1 cellular context compared by ENCODE assay signal in genomic region chr17:61366076-61366714, GRCh38.
TF ChIP-seq lines count a peak whose summit lies in the region.

No MANE protein-coding gene starts in this region.

TF ChIP-seq in HepG2, 621 proteins besides CTCF, POLR2A, EP300 and RAD21 (continued from another document and continues in another):
- TF ChIP-seq, protein P1, sequence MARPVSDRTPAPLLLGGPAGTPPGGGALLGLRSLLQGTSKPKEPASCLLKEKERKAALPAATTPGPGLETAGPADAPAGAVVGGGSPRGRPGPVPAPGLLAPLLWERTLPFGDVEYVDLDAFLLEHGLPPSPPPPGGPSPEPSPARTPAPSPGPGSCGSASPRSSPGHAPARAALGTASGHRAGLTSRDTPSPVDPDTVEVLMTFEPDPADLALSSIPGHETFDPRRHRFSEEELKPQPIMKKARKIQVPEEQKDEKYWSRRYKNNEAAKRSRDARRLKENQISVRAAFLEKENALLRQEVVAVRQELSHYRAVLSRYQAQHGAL (CRISPR knock-in tag; IDR thresholded peaks at IDR 0.05; ENCODE audit: not compliant biosample characterization) = no peak
- TF ChIP-seq ARID2 (CRISPR knock-in tag; IDR thresholded peaks at IDR 0.05; ENCODE audit: borderline replicate concordance) = no peak
- no peak for TF ChIP-seq SATB2 (CRISPR knock-in tag; IDR thresholded peaks at IDR 0.05)
- TF ChIP-seq SIN3B (IDR thresholded peaks at IDR 0.05; ENCODE audit: low read length) = no peak
- TF ChIP-seq ZC3H4 (CRISPR knock-in tag; IDR thresholded peaks at IDR 0.05; ENCODE audit: borderline replicate concordance) = no peak
- no peak for TF ChIP-seq ZMYM3 (CRISPR knock-in tag; IDR thresholded peaks at IDR 0.05)
- TF ChIP-seq RORA (CRISPR knock-in tag; IDR thresholded peaks at IDR 0.05) = no peak
- TF ChIP-seq ZNF670 (CRISPR knock-in tag; IDR thresholded peaks at IDR 0.05; ENCODE audit: borderline replicate concordance) = no peak
- no peak for TF ChIP-seq ZNF432 (CRISPR knock-in tag; IDR thresholded peaks at IDR 0.05; ENCODE audit: borderline replicate concordance)
- TF ChIP-seq ZNF569 (CRISPR knock-in tag; IDR thresholded peaks at IDR 0.05; ENCODE audit: borderline replicate concordance) = no peak
- TF ChIP-seq MEIS2 (CRISPR knock-in tag; IDR thresholded peaks at IDR 0.05) = no peak
- TF ChIP-seq ZNF7 (CRISPR knock-in tag; IDR thresholded peaks at IDR 0.05) = no peak
- peak; percentile 8; the same call in 1 of the 2 replicates for TF ChIP-seq ZNF780A (CRISPR knock-in tag; IDR thresholded peaks at IDR 0.05)
- no peak for TF ChIP-seq MXD3 (CRISPR knock-in tag; IDR thresholded peaks at IDR 0.05)
- no peak for TF ChIP-seq ZNF550 (CRISPR knock-in tag; IDR thresholded peaks at IDR 0.05; ENCODE audit: borderline replicate concordance)
- TF ChIP-seq ZNF724P (CRISPR knock-in tag; IDR thresholded peaks at IDR 0.05; ENCODE audit: borderline replicate concordance) = no peak
- TF ChIP-seq GTF3A (CRISPR knock-in tag; conservative IDR thresholded peaks at IDR 0.05) = no peak
- no peak for TF ChIP-seq HNRNPK (IDR thresholded peaks at IDR 0.05; ENCODE audit: low read depth, low read length, poor library complexity, severe bottlenecking)
- no peak for TF ChIP-seq KDM5B (CRISPR knock-in tag; IDR thresholded peaks at IDR 0.05; ENCODE audit: borderline replicate concordance)
- TF ChIP-seq ZNF430 (CRISPR knock-in tag; IDR thresholded peaks at IDR 0.05) = no peak
- TF ChIP-seq MEF2D (CRISPR knock-in tag; IDR thresholded peaks at IDR 0.05) = no peak
- peak; percentile 14 for TF ChIP-seq U2AF1 (optimal IDR thresholded peaks at IDR 0.05; ENCODE audit: low read depth, low read length)
- no peak for TF ChIP-seq JDP2 (CRISPR knock-in tag; IDR thresholded peaks at IDR 0.05; ENCODE audit: borderline replicate concordance)
- TF ChIP-seq, protein P2, sequence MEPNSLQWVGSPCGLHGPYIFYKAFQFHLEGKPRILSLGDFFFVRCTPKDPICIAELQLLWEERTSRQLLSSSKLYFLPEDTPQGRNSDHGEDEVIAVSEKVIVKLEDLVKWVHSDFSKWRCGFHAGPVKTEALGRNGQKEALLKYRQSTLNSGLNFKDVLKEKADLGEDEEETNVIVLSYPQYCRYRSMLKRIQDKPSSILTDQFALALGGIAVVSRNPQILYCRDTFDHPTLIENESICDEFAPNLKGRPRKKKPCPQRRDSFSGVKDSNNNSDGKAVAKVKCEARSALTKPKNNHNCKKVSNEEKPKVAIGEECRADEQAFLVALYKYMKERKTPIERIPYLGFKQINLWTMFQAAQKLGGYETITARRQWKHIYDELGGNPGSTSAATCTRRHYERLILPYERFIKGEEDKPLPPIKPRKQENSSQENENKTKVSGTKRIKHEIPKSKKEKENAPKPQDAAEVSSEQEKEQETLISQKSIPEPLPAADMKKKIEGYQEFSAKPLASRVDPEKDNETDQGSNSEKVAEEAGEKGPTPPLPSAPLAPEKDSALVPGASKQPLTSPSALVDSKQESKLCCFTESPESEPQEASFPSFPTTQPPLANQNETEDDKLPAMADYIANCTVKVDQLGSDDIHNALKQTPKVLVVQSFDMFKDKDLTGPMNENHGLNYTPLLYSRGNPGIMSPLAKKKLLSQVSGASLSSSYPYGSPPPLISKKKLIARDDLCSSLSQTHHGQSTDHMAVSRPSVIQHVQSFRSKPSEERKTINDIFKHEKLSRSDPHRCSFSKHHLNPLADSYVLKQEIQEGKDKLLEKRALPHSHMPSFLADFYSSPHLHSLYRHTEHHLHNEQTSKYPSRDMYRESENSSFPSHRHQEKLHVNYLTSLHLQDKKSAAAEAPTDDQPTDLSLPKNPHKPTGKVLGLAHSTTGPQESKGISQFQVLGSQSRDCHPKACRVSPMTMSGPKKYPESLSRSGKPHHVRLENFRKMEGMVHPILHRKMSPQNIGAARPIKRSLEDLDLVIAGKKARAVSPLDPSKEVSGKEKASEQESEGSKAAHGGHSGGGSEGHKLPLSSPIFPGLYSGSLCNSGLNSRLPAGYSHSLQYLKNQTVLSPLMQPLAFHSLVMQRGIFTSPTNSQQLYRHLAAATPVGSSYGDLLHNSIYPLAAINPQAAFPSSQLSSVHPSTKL (CRISPR knock-in tag; IDR thresholded peaks at IDR 0.05) = no peak
- TF ChIP-seq, protein P3, sequence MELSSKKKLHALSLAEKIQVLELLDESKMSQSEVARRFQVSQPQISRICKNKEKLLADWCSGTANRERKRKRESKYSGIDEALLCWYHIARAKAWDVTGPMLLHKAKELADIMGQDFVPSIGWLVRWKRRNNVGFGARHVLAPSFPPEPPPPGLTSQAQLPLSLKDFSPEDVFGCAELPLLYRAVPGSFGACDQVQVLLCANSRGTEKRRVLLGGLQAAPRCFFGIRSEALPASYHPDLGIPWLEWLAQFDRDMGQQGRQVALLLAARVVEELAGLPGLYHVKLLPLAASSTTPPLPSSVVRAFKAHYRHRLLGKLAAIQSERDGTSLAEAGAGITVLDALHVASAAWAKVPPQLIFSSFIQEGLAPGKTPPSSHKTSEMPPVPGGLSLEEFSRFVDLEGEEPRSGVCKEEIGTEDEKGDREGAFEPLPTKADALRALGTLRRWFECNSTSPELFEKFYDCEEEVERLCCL (CRISPR knock-in tag; IDR thresholded peaks at IDR 0.05; ENCODE audit: borderline replicate concordance) = 0 out of 2 replicates have a peak, but pooled peaks have one; percentile 54
- no peak for TF ChIP-seq CBX2 (IDR thresholded peaks at IDR 0.05; ENCODE audit: low read depth, low read length)
- no peak for TF ChIP-seq CBX2 (CRISPR knock-in tag; IDR thresholded peaks at IDR 0.05; ENCODE audit: low read depth)
- TF ChIP-seq RBFOX2 (IDR thresholded peaks at IDR 0.05; ENCODE audit: low read depth, low read length) = 0 out of 2 replicates have a peak, but pooled peaks have one; percentile 46
- TF ChIP-seq NFE2L1 (CRISPR knock-in tag; IDR thresholded peaks at IDR 0.05; ENCODE audit: borderline replicate concordance) = no peak
- no peak for TF ChIP-seq CEBPG (CRISPR knock-in tag; IDR thresholded peaks at IDR 0.05)
- TF ChIP-seq REXO4 (CRISPR knock-in tag; IDR thresholded peaks at IDR 0.05; ENCODE audit: borderline replicate concordance) = no peak
- TF ChIP-seq ZNF816 (CRISPR knock-in tag; IDR thresholded peaks at IDR 0.05; ENCODE audit: borderline replicate concordance) = peak; percentile 55; the same call in 1 of the 2 replicates
- 0 out of 2 replicates have a peak, but pooled peaks have one; percentile 18 for TF ChIP-seq ARHGAP35 (CRISPR knock-in tag; IDR thresholded peaks at IDR 0.05; ENCODE audit: borderline replicate concordance)
- TF ChIP-seq ZNF891 (CRISPR knock-in tag; IDR thresholded peaks at IDR 0.05) = 0 out of 2 replicates have a peak, but pooled peaks have one; percentile 4
- no peak; the same call in 1 of the 2 replicates for TF ChIP-seq ZNF414 (CRISPR knock-in tag; IDR thresholded peaks at IDR 0.05)
- no peak for TF ChIP-seq TFDP1 (CRISPR knock-in tag; IDR thresholded peaks at IDR 0.05; ENCODE audit: borderline replicate concordance)
- TF ChIP-seq MBD4 (IDR thresholded peaks at IDR 0.05; ENCODE audit: borderline replicate concordance, low read length) = no peak
- TF ChIP-seq MTF1 (CRISPR knock-in tag; IDR thresholded peaks at IDR 0.05) = no peak
- peak; percentile 4; the same call in 1 of the 2 replicates for TF ChIP-seq CCDC6 (CRISPR knock-in tag; IDR thresholded peaks at IDR 0.05)
- TF ChIP-seq FIP1L1 (IDR thresholded peaks at IDR 0.05; ENCODE audit: borderline replicate concordance, insufficient read depth, low read depth, low read length) = no peak
- TF ChIP-seq, protein P4, sequence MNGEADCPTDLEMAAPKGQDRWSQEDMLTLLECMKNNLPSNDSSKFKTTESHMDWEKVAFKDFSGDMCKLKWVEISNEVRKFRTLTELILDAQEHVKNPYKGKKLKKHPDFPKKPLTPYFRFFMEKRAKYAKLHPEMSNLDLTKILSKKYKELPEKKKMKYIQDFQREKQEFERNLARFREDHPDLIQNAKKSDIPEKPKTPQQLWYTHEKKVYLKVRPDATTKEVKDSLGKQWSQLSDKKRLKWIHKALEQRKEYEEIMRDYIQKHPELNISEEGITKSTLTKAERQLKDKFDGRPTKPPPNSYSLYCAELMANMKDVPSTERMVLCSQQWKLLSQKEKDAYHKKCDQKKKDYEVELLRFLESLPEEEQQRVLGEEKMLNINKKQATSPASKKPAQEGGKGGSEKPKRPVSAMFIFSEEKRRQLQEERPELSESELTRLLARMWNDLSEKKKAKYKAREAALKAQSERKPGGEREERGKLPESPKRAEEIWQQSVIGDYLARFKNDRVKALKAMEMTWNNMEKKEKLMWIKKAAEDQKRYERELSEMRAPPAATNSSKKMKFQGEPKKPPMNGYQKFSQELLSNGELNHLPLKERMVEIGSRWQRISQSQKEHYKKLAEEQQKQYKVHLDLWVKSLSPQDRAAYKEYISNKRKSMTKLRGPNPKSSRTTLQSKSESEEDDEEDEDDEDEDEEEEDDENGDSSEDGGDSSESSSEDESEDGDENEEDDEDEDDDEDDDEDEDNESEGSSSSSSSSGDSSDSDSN (CRISPR knock-in tag; IDR thresholded peaks at IDR 0.05) = no peak
- no peak for TF ChIP-seq ZBTB14 (CRISPR knock-in tag; IDR thresholded peaks at IDR 0.05)
- TF ChIP-seq RBAK (CRISPR knock-in tag; IDR thresholded peaks at IDR 0.05) = no peak
- TF ChIP-seq ZBTB25 (CRISPR knock-in tag; IDR thresholded peaks at IDR 0.05) = no peak
- no peak for TF ChIP-seq ZNF382 (CRISPR knock-in tag; IDR thresholded peaks at IDR 0.05; ENCODE audit: borderline replicate concordance)
- no peak for TF ChIP-seq ZNF720 (CRISPR knock-in tag; IDR thresholded peaks at IDR 0.05)
- TF ChIP-seq PCBP2 (optimal IDR thresholded peaks at IDR 0.05; ENCODE audit: low read depth, low read length, poor library complexity, severe bottlenecking) = no peak
- no peak for TF ChIP-seq NPAS2 (CRISPR knock-in tag; IDR thresholded peaks at IDR 0.05; ENCODE audit: borderline replicate concordance)
- TF ChIP-seq, protein P5, sequence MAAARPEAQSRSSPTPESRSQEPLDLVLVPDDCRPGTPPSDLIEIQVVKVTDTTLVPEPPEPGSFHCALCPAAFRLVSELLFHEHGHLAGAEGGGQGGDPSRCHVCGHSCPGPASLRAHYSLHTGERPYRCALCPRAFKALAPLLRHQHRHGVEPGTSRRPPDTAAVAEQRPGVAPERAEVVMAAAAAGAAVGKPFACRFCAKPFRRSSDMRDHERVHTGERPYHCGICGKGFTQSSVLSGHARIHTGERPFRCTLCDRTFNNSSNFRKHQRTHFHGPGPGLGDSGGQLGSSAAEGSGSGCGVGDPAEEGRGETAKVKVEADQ (CRISPR knock-in tag; IDR thresholded peaks at IDR 0.05; ENCODE audit: borderline replicate concordance) = no peak
- TF ChIP-seq ZNF383 (CRISPR knock-in tag; IDR thresholded peaks at IDR 0.05; ENCODE audit: borderline replicate concordance) = no peak
- TF ChIP-seq WIZ (CRISPR knock-in tag; IDR thresholded peaks at IDR 0.05) = no peak
- TF ChIP-seq CSRNP1 (CRISPR knock-in tag; IDR thresholded peaks at IDR 0.05) = no peak
- no peak for TF ChIP-seq SIX4 (CRISPR knock-in tag; IDR thresholded peaks at IDR 0.05)
- TF ChIP-seq ZNF782 (CRISPR knock-in tag; IDR thresholded peaks at IDR 0.05; ENCODE audit: borderline replicate concordance) = no peak
- TF ChIP-seq ZNF225 (CRISPR knock-in tag; IDR thresholded peaks at IDR 0.05) = 0 out of 2 replicates have a peak, but pooled peaks have one; percentile 4
